In the genomic region with DNA sequence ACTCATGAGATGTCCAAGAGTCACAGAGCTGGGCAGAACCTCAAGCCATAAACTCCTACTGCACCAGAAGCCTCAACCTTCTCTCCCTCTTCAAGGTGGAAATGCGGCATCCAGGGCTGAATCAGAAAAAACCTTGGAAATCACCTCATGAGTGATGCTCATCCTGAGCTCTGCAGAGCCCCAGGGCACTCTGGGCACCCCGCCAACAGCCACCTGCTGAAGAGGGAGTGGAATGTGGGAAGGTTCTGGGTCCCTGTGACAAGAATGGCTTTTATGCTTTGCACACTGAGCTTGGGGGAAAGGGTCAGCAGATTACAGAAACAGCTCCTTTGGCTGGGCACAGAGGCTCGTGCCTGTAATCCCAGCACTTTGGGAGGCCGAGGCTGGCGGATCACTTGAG, we compare ENCODE assay signal across 13 cellular contexts. TPM values are rescaled to one million over a fixed set of nuclear protein-coding genes. Genes with fewer than 3 reads are reported as not detected.
DNase-seq lines count a peak whose midpoint lies in the region; ATAC-seq and TF ChIP-seq lines count a peak whose summit lies in the region.
"Had no signal": no experiment of that assay in that cellular context is flagged by ENCODE, and none has a peak within 500 bp of the region (broad histone marks: within the 10 kb centered on the region; RNA-seq: fewer than 3 reads in every experiment).

No MANE protein-coding gene starts in this region.

- peak; percentile 72 for DNase-seq in H4 (ENCODE audit: low spot score)
- DNase-seq in NCI-H2081 (lab: John Stamatoyannopoulos, UW), result peak; percentile 80 to 85
- DNase-seq in renal cortical epithelial cell (ENCODE audit: low read depth), result peak; percentile 79
- no peak for DNase-seq in T-cell
- DNase-seq in putamen (ENCODE audit: low spot score), result no peak
- DNase-seq in brain microvascular endothelial cell, result no peak
- DNase-seq: activated effector memory CD4-positive, alpha-beta T cell treated with Interleukin-2 at 50 U/mL for 16 hours; cortex of kidney; NCI-H446 treated with DMSO at 0.1 percent for 48 hours had no signal

- in situ Hi-C loops in brain microvascular endothelial cell (cut with HindIII; ENCODE audit: low pct_ligation_motif_present, low sequenced_read_pairs), result no loop called here

- H3K27me3 ChIP-seq in brain microvascular endothelial cell (replicated peaks), result no peaks in the 10 kb centered on the region
- H3K27me3 ChIP-seq: suprapubic skin had no signal

- peaks cover 7% of the 10 kb centered on the region for H3K36me3 Mint-ChIP-seq in activated T-helper 17 cell treated with anti-CD3 and anti-CD28 coated beads, Interleukin-2, amount 50 U/mL, for 72 hours (ENCODE audit: low read depth)
- peaks cover 13% of the 10 kb centered on the region for H3K36me3 Mint-ChIP-seq in T-cell
- H3K36me3 Mint-ChIP-seq: natural killer cell treated with Interleukin-12 subunit alpha and Interleukin-12 subunit beta and Interleukin-15 and Interleukin-18, amount 100 ng/mL, for 72 hours had no signal

- ATAC-seq in activated T-helper 17 cell treated with anti-CD3 and anti-CD28 coated beads, Interleukin-2, amount 50 U/mL, for 72 hours (replicated peaks), result no peak
- ATAC-seq in HG03378 (IDR thresholded peaks at IDR 0.05; ENCODE audit: unreplicated experiment), result no peak
- ATAC-seq in T-cell (replicated peaks in 1 of 4), result no peak
- ATAC-seq: natural killer cell treated with Interleukin-12 subunit alpha and Interleukin-12 subunit beta and Interleukin-15 and Interleukin-18, amount 100 ng/mL, for 72 hours had no signal

- no peak overlapping the region for H3K27ac ChIP-seq in brain microvascular endothelial cell
- H3K27ac ChIP-seq: suprapubic skin had no signal

- H3K4me1 Mint-ChIP-seq in activated T-helper 17 cell treated with anti-CD3 and anti-CD28 coated beads, Interleukin-2, amount 50 U/mL, for 72 hours, result peaks cover 5% of the 10 kb centered on the region
- H3K4me1 Mint-ChIP-seq in T-cell, result peaks cover 10 to 12% (median 11%) of the 10 kb centered on the region in 3 donors

- H3K27me3 Mint-ChIP-seq in activated T-helper 17 cell treated with anti-CD3 and anti-CD28 coated beads, Interleukin-2, amount 50 U/mL, for 72 hours, result no peaks in the 10 kb centered on the region
- no peaks in the 10 kb centered on the region for H3K27me3 Mint-ChIP-seq in T-cell
- H3K27me3 Mint-ChIP-seq: natural killer cell treated with Interleukin-12 subunit alpha and Interleukin-12 subunit beta and Interleukin-15 and Interleukin-18, amount 100 ng/mL, for 72 hours had no signal

- POLR2A ChIA-PET in T-cell (lab: Charles Lee), result no interaction called here

- H3K36me3 ChIP-seq in brain microvascular endothelial cell (replicated peaks), result peaks cover 38% of the 10 kb centered on the region

- TF ChIP-seq CTCF in brain microvascular endothelial cell (IDR thresholded peaks at IDR 0.05; ENCODE audit: low read depth, low read length, missing control alignments), result no peak

- no peaks in the 10 kb centered on the region for H3K9me3 Mint-ChIP-seq in activated T-helper 17 cell treated with anti-CD3 and anti-CD28 coated beads, Interleukin-2, amount 50 U/mL, for 72 hours
- no peaks in the 10 kb centered on the region for H3K9me3 Mint-ChIP-seq in T-cell
- H3K9me3 Mint-ChIP-seq: natural killer cell treated with Interleukin-12 subunit alpha and Interleukin-12 subunit beta and Interleukin-15 and Interleukin-18, amount 100 ng/mL, for 72 hours had no signal

- H3K4me3 Mint-ChIP-seq in activated T-helper 17 cell treated with anti-CD3 and anti-CD28 coated beads, Interleukin-2, amount 50 U/mL, for 72 hours, result peak overlapping the region; percentile 45
- no peak overlapping the region for H3K4me3 Mint-ChIP-seq in T-cell
- H3K4me3 Mint-ChIP-seq: natural killer cell treated with Interleukin-12 subunit alpha and Interleukin-12 subunit beta and Interleukin-15 and Interleukin-18, amount 100 ng/mL, for 72 hours had no signal

- H3K27ac Mint-ChIP-seq in activated T-helper 17 cell treated with anti-CD3 and anti-CD28 coated beads, Interleukin-2, amount 50 U/mL, for 72 hours, result no peak overlapping the region
- H3K27ac Mint-ChIP-seq in T-cell, result no peak overlapping the region
- H3K27ac Mint-ChIP-seq: natural killer cell treated with Interleukin-12 subunit alpha and Interleukin-12 subunit beta and Interleukin-15 and Interleukin-18, amount 100 ng/mL, for 72 hours had no signal

- CTCF ChIA-PET in T-cell (lab: Charles Lee), result no interaction called here

- H3K4me3 ChIP-seq in brain microvascular endothelial cell (ENCODE audit: low read depth, low read length), result no peak overlapping the region
- H3K4me3 ChIP-seq: suprapubic skin had no signal

RNA-seq across cellular contexts. Expression of a gene that starts 18.8 kb away (rescaled TPM):
- total RNA-seq in H4 (2014; rRNA removed; shearing (Covaris generic)), result 162 and 206 TPM in 2 replicates
- total RNA-seq in activated T-helper 17 cell treated with anti-CD3 and anti-CD28 coated beads, Interleukin-2, amount 50 U/mL, for 72 hours, result 10 to 100 TPM; 64.5 to 71.9 TPM
- 5.5 and 17.2 TPM in 2 replicates for total RNA-seq in renal cortical epithelial cell
- 10 to 100 TPM; 12.0 to 29.7 (median 21.4) TPM for total RNA-seq in T-cell

RNA-seq across cellular contexts. Expression of a gene that starts 18.8 kb away (rescaled TPM):
- 66.9 and 93.0 TPM in 2 replicates for total RNA-seq in H4 (2014; rRNA removed; shearing (Covaris generic))
- 10 to 100 TPM; 20.9 to 40.2 TPM for total RNA-seq in activated T-helper 17 cell treated with anti-CD3 and anti-CD28 coated beads, Interleukin-2, amount 50 U/mL, for 72 hours
- total RNA-seq in renal cortical epithelial cell (17.9 and 25.9 TPM in 2 replicates), T-cell (10 to 100 TPM in 3 of 5 donors, 1 to 10 TPM in 2; 6.5 to 20.0 (median 17.9) TPM)

RNA-seq across cellular contexts. Expression of a gene that starts 28.1 kb away (rescaled TPM):
- total RNA-seq in H4 (2014; rRNA removed; shearing (Covaris generic)), result 116 and 121 TPM in 2 replicates
- total RNA-seq in activated T-helper 17 cell treated with anti-CD3 and anti-CD28 coated beads, Interleukin-2, amount 50 U/mL, for 72 hours, result 10 to 100 TPM; 46.7 to 66.0 TPM
- 33.5 and 64.4 TPM in 2 replicates for total RNA-seq in renal cortical epithelial cell
- 100 to 1,000 TPM; 106 to 178 (median 122) TPM for total RNA-seq in T-cell

RNA-seq across cellular contexts. Expression of a gene that starts 53.4 kb away (rescaled TPM):
- 27.7 and 40.2 TPM in 2 replicates for total RNA-seq in H4 (2014; rRNA removed; shearing (Covaris generic))
- 10 to 100 TPM; 23.7 to 31.8 TPM for total RNA-seq in activated T-helper 17 cell treated with anti-CD3 and anti-CD28 coated beads, Interleukin-2, amount 50 U/mL, for 72 hours
- total RNA-seq in renal cortical epithelial cell (6.4 and 7.3 TPM in 2 replicates), T-cell (10 to 100 TPM in 2 of 5 donors, 1 to 10 TPM in 3; 8.4 to 14.6 (median 9.9) TPM)

Comparison
In these comparisons a context has a peak if more than half of its experiments do, and no peak if none do; other contexts are left out.
1. DNase-seq: peak in H4 (single experiment), NCI-H2081 (2 of 2) and renal cortical epithelial cell (single experiment); none in T-cell (0 of 34), putamen (single experiment) and brain microvascular endothelial cell (single experiment).